8 cellular contexts compared by ENCODE assay signal in genomic region chr18:3012306-3012919, GRCh38. TPM values are rescaled to one million over a fixed set of nuclear protein-coding genes. Genes with fewer than 3 reads are reported as not detected.
A peak's percentile ranks its signal among the peaks of the same experiment; 100 is the strongest.
DNase-seq lines count a peak whose midpoint lies in the region; ATAC-seq and TF ChIP-seq lines count a peak whose summit lies in the region.

No MANE protein-coding gene starts in this region.

- H3K27ac Mint-ChIP-seq in T-helper 17 cell (peak overlapping the region; percentile 94), brain (peak overlapping the region; percentile 93 to 99 (median 95))

- peak; percentile 13 for ATAC-seq in GM18870 (IDR thresholded peaks at IDR 0.05; ENCODE audit: unreplicated experiment)
- peak; percentile 27 for ATAC-seq in HG03442 (IDR thresholded peaks at IDR 0.05; ENCODE audit: unreplicated experiment)
- ATAC-seq in T-helper 17 cell: peak; percentile 28
- ATAC-seq in HG03457 (IDR thresholded peaks at IDR 0.05; ENCODE audit: unreplicated experiment): no peak

- DNase-seq in 8988T: peak; percentile 57
- DNase-seq in T-helper 17 cell: peak; percentile 37 to 51 (median 48)
- peak; percentile 59 for DNase-seq in iPS-NIHi7 (ENCODE audit: extremely low spot score)
- peak in 3 of 4 experiments; percentile 11 to 27 (median 23) for DNase-seq in stimulated activated CD4-positive, alpha-beta T cell treated with anti-CD3 and anti-CD28 coated beads, Interleukin-1b, Interleukin-23, amount 100 ng/mL, for 24 hours (ENCODE audit: low read depth in 4 of 4, low spot score in 1 of 4)

- H3K9me3 Mint-ChIP-seq in brain: peaks cover 0 to 5% (median 0%) of the 10 kb centered on the region in 5 experiments

- peaks cover 4% of the 10 kb centered on the region for H3K36me3 Mint-ChIP-seq in T-helper 17 cell (ENCODE audit: low read depth)
- H3K36me3 Mint-ChIP-seq in brain: peaks cover 43% of the 10 kb centered on the region

- H3K4me3 Mint-ChIP-seq in T-helper 17 cell (peak overlapping the region; percentile 94), brain (peak overlapping the region; percentile 92 to 100 (median 96))

- no peak for TF ChIP-seq CTCF in brain (conservative IDR thresholded peaks at IDR 0.05)

- H3K4me1 Mint-ChIP-seq in T-helper 17 cell (peaks cover 48% of the 10 kb centered on the region), brain (peaks cover 60% of the 10 kb centered on the region)

- no peaks in the 10 kb centered on the region for H3K27me3 Mint-ChIP-seq in T-helper 17 cell
- H3K27me3 Mint-ChIP-seq in brain: no peaks in the 10 kb centered on the region

- H3K9me3 ChIP-seq in T-helper 17 cell (ENCODE audit: control insufficient read depth, low read length, poor library complexity, severe bottlenecking): no peaks in the 10 kb centered on the region

RNA-seq across cellular contexts. Expression of gene LPIN2, which starts 0.5 kb away (rescaled TPM):
- total RNA-seq in T-helper 17 cell: 10 to 100 TPM; 75.8 to 84.8 TPM
- 30.5 TPM for polyA plus RNA-seq in brain (ENCODE audit: insufficient read depth, low read depth, low replicate concordance)
